In the genomic region with DNA sequence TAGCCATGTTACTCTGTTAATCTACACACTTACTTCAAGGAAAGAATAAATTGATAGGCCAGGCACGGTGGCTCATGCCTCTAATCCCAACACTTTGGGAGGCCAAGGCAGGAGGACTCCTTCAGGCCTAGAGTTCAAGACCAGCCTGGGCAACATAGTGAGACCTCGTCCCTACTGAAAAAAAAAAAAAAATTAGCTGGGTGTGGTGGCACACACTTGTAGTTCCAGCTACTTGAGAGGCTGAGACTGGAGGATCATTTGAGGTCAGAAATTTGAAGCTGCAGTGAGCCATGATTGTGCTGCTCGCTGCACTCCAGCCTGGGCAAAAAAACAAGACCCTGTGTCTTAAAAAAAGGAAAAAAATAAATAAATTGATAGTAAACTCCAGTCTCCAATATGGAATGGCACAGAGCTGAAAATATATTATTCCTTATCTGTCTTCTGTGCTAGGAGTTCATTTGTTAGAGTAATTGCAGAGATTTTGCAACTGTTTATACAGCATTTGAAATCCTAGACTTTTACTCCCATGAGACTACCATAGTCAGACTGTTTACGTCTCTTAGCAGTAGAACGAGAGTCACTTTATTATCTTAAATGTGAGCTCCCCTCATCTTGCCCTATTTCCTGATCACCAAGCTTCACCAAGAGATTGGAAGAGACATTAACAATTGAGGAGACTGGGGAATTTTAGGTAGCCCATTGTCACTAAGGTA, we compare ENCODE assay signal across 16 cellular contexts. TPM values are rescaled to one million over a fixed set of nuclear protein-coding genes. Genes with fewer than 3 reads are reported as not detected.
A peak's percentile ranks its signal among the peaks of the same experiment; 100 is the strongest.
DNase-seq lines count a peak whose midpoint lies in the region; ATAC-seq, FAIRE-seq and TF ChIP-seq lines count a peak whose summit lies in the region.
"Had no signal": no experiment of that assay in that cellular context is flagged by ENCODE, and none has a peak within 500 bp of the region (broad histone marks: within the 10 kb centered on the region; RNA-seq: fewer than 3 reads in every experiment).

No MANE protein-coding gene starts in this region.

- FAIRE-seq in astrocyte (lab: Jason Lieb, UNC), result no peak
- FAIRE-seq: G401.6 had no signal

- H3K4me3 ChIP-seq in mammary epithelial cell (replicated peaks in 1 of 3; ENCODE audit: insufficient read depth in 1 of 3, low read depth in 2 of 3, low read length in 3 of 3), result no peak overlapping the region
- H3K4me3 ChIP-seq in breast epithelium, result no peak overlapping the region
- H3K4me3 ChIP-seq in astrocyte (ENCODE audit: insufficient read depth, low read depth, low read length), result no peak overlapping the region
- peak overlapping the region; percentile 14 to 32 for H3K4me3 ChIP-seq in tibial artery
- no peak overlapping the region for H3K4me3 ChIP-seq in neural progenitor cell

- H3K27ac ChIP-seq in mammary epithelial cell (ENCODE audit: insufficient read depth, low read depth, low read length) (no peak overlapping the region), breast epithelium (no peak overlapping the region), astrocyte (ENCODE audit: low read depth, low read length) (no peak overlapping the region), tibial artery (peak overlapping the region; percentile 67 to 78), neural progenitor cell (no peak overlapping the region)
- H3K27ac ChIP-seq: HL-60, upper lobe of left lung had no signal

- intact Hi-C loops in mammary epithelial cell (cut with micrococcal nuclease) (no loop called here), breast epithelium (cut with DNase I; ENCODE audit: low total_unique reads) (no loop called here), tibial artery (cut with DNase I; ENCODE audit: low total_unique reads) (no loop called here)

- no peaks in the 10 kb centered on the region for H4K20me1 ChIP-seq in mammary epithelial cell (ENCODE audit: insufficient read depth, low read length)
- no peaks in the 10 kb centered on the region for H4K20me1 ChIP-seq in astrocyte (ENCODE audit: insufficient read depth, low read length)
- H4K20me1 ChIP-seq in neural progenitor cell (ENCODE audit: low read depth), result no peaks in the 10 kb centered on the region

- H3K4me3 Mint-ChIP-seq in astrocyte (ENCODE audit: unreplicated experiment), result no peak overlapping the region
- H3K4me3 Mint-ChIP-seq in neural progenitor cell, result no peak overlapping the region

- DNase-seq in mammary epithelial cell (no peak), breast epithelium (ENCODE audit: low spot score in 2 of 2) (no peak), astrocyte (ENCODE audit: low read depth) (no peak), left lobe of liver (ENCODE audit: low spot score) (no peak), tibial artery (no peak), neural progenitor cell (ENCODE audit: low spot score) (no peak), G401 (ENCODE audit: low spot score) (no peak)
- DNase-seq: ACHN; activated CD8-positive, alpha-beta memory T cell treated with anti-CD3 and anti-CD28 coated beads, Interleukin-2, amount 50 U/mL, for 4 hours; amniotic stem cell; effector memory CD4-positive, alpha-beta T cell; hypothalamus; upper lobe of left lung had no signal

- H3K36me3 Mint-ChIP-seq in astrocyte (ENCODE audit: low read depth, unreplicated experiment) (no peaks in the 10 kb centered on the region), neural progenitor cell (no peaks in the 10 kb centered on the region)

- H3K9me3 Mint-ChIP-seq in astrocyte (ENCODE audit: unreplicated experiment) (peaks cover 3% of the 10 kb centered on the region), neural progenitor cell (no peaks in the 10 kb centered on the region)

- CTCF ChIA-PET in mammary epithelial cell (lab: Charles Lee; ENCODE audit: low non-redundant PET), result no interaction called here

- no TSS peak for BruUV-seq in mammary epithelial cell (replicated peaks; lab: Mats Ljungman, UMichigan)

- ATAC-seq in left lobe of liver (peak; percentile 82), HG03354 (IDR thresholded peaks at IDR 0.05; ENCODE audit: poor library complexity, severe bottlenecking, unreplicated experiment) (no peak)

- no peak for TF ChIP-seq POLR2A in breast epithelium (IDR thresholded peaks at IDR 0.05)

- TF ChIP-seq CTCF in mammary epithelial cell (conservative IDR thresholded peaks at IDR 0.05 in 1 of 2, IDR thresholded peaks at IDR 0.05 in 1 of 2; ENCODE audit: extremely low read depth in 1 of 2, insufficient read depth in 1 of 2, low read depth in 1 of 2, low read length in 2 of 2) (no peak), breast epithelium (IDR thresholded peaks at IDR 0.05) (no peak), astrocyte (IDR thresholded peaks at IDR 0.05; ENCODE audit: insufficient read depth, low read depth, low read length) (no peak), tibial artery (IDR thresholded peaks at IDR 0.05) (no peak), neural progenitor cell (IDR thresholded peaks at IDR 0.05) (no peak)

- no peaks in the 10 kb centered on the region for H3K9me3 ChIP-seq in mammary epithelial cell (replicated peaks; ENCODE audit: insufficient read depth, low read length)
- H3K9me3 ChIP-seq in breast epithelium, result no peaks in the 10 kb centered on the region
- no peaks in the 10 kb centered on the region for H3K9me3 ChIP-seq in astrocyte (ENCODE audit: insufficient read depth, low read depth, low read length)
- no peaks in the 10 kb centered on the region for H3K9me3 ChIP-seq in tibial artery
- no peaks in the 10 kb centered on the region for H3K9me3 ChIP-seq in neural progenitor cell (ENCODE audit: low read depth)
- H3K9me3 ChIP-seq: upper lobe of left lung had no signal

- H2AFZ ChIP-seq in mammary epithelial cell (ENCODE audit: low read depth, low read length) (peak overlapping the region; percentile 8), astrocyte (ENCODE audit: low read depth, low read length) (no peak overlapping the region), neural progenitor cell (replicated peaks) (no peak overlapping the region)

- 93% methylated on average over 5 of the region's 5 CpGs for WGBS in mammary epithelial cell (ENCODE audit: low coverage, missing lambda C conversion rate)

- H3F3A ChIP-seq in neural progenitor cell (ENCODE audit: low read depth), result peaks cover 13% of the 10 kb centered on the region

- H3K79me2 ChIP-seq in mammary epithelial cell (ENCODE audit: insufficient read depth, low read length), result no peaks in the 10 kb centered on the region
- no peaks in the 10 kb centered on the region for H3K79me2 ChIP-seq in astrocyte (ENCODE audit: insufficient read depth, low read length)
- H3K79me2 ChIP-seq in neural progenitor cell (ENCODE audit: low read depth), result no peaks in the 10 kb centered on the region

- H3K27me3 ChIP-seq in mammary epithelial cell (ENCODE audit: insufficient read depth, low read length) (no peaks in the 10 kb centered on the region), breast epithelium (no peaks in the 10 kb centered on the region), astrocyte (ENCODE audit: insufficient read depth, low read length) (no peaks in the 10 kb centered on the region), tibial artery (no peaks in the 10 kb centered on the region), neural progenitor cell (no peaks in the 10 kb centered on the region)
- H3K27me3 ChIP-seq: upper lobe of left lung had no signal

- H3K27me3 Mint-ChIP-seq in astrocyte (ENCODE audit: low read depth, unreplicated experiment), result no peaks in the 10 kb centered on the region
- peaks cover 3% of the 10 kb centered on the region for H3K27me3 Mint-ChIP-seq in neural progenitor cell (ENCODE audit: insufficient read depth, low read depth)

- H3K4me1 ChIP-seq in mammary epithelial cell (ENCODE audit: insufficient read depth, low read length) (peaks cover 6% of the 10 kb centered on the region), breast epithelium (no peaks in the 10 kb centered on the region), astrocyte (ENCODE audit: insufficient read depth, low read length) (no peaks in the 10 kb centered on the region), tibial artery (peaks cover 0 to 48% (median 14%) of the 10 kb centered on the region in 4 donors), neural progenitor cell (peaks cover 17% of the 10 kb centered on the region)

- no peaks in the 10 kb centered on the region for H3K36me3 ChIP-seq in mammary epithelial cell (ENCODE audit: insufficient read depth, low read length)
- no peaks in the 10 kb centered on the region for H3K36me3 ChIP-seq in breast epithelium
- H3K36me3 ChIP-seq in astrocyte (ENCODE audit: insufficient read depth, low read length), result no peaks in the 10 kb centered on the region
- no peaks in the 10 kb centered on the region for H3K36me3 ChIP-seq in tibial artery
- no peaks in the 10 kb centered on the region for H3K36me3 ChIP-seq in neural progenitor cell
- H3K36me3 ChIP-seq: upper lobe of left lung had no signal

- H3K27ac Mint-ChIP-seq in astrocyte (ENCODE audit: unreplicated experiment) (no peak overlapping the region), neural progenitor cell (no peak overlapping the region)

- H3K9ac ChIP-seq in mammary epithelial cell (ENCODE audit: insufficient read depth, low read length), result no peak overlapping the region
- H3K9ac ChIP-seq in astrocyte (ENCODE audit: low read length), result no peak overlapping the region
- no peak overlapping the region for H3K9ac ChIP-seq in neural progenitor cell

- H3K4me2 ChIP-seq in mammary epithelial cell (ENCODE audit: insufficient read depth, low read depth, low read length) (no peak overlapping the region), astrocyte (ENCODE audit: low read length) (peak overlapping the region; percentile 36), neural progenitor cell (no peak overlapping the region)

- in situ Hi-C loops in mammary epithelial cell (cut with MboI; ENCODE audit: low sequenced_read_pairs in 2 of 2), result loop anchor here in 1 of 2 donors (10.0 kb wide), 1 partner anchor 127 kb away; no protein-coding TSS in a partner anchor
- in situ Hi-C loops in G401 (cut with HindIII; ENCODE audit: low sequenced_read_pairs), result no loop called here

- H3K4me1 Mint-ChIP-seq in astrocyte (ENCODE audit: low read depth, unreplicated experiment) (peaks cover 5% of the 10 kb centered on the region), neural progenitor cell (peaks cover 32% of the 10 kb centered on the region)

- dilution Hi-C loops in mammary epithelial cell (cut with HindIII; ENCODE audit: low sequenced_read_pairs), result no loop called here

RNA-seq across cellular contexts. Expression of a gene that starts 18.8 kb away (rescaled TPM):
- total RNA-seq in mammary epithelial cell (10 to 100 TPM; 17.4 to 33.8 TPM), breast epithelium (10 to 100 TPM; 18.7 to 22.0 (median 19.5) TPM), astrocyte (18.3 and 18.6 TPM in 2 replicates), left lobe of liver (14.0 TPM), neural progenitor cell (ENCODE audit: low replicate concordance) (13.7 and 14.8 TPM in 2 replicates)
- polyA plus RNA-seq in mammary epithelial cell, result 8.6 TPM
- polyA minus RNA-seq in mammary epithelial cell, result 24.3 TPM
- 4.5 and 13.5 TPM in 2 replicates for total RNA-seq in G401 (2014; rRNA removed; shearing (Covaris generic))

Comparison
In these comparisons a context has a peak if more than half of its experiments do, and no peak if none do; other contexts are left out.
1. H3K27ac ChIP-seq: peak in tibial artery (2 of 2); none in mammary epithelial cell (single experiment), breast epithelium (0 of 2), astrocyte (single experiment) and neural progenitor cell (single experiment).
2. H3K4me3 ChIP-seq: peak in tibial artery (2 of 2); none in mammary epithelial cell (0 of 3), breast epithelium (0 of 3), astrocyte (single experiment) and neural progenitor cell (single experiment).